ENCODE assay signal across 19 cellular contexts in the genomic region with DNA sequence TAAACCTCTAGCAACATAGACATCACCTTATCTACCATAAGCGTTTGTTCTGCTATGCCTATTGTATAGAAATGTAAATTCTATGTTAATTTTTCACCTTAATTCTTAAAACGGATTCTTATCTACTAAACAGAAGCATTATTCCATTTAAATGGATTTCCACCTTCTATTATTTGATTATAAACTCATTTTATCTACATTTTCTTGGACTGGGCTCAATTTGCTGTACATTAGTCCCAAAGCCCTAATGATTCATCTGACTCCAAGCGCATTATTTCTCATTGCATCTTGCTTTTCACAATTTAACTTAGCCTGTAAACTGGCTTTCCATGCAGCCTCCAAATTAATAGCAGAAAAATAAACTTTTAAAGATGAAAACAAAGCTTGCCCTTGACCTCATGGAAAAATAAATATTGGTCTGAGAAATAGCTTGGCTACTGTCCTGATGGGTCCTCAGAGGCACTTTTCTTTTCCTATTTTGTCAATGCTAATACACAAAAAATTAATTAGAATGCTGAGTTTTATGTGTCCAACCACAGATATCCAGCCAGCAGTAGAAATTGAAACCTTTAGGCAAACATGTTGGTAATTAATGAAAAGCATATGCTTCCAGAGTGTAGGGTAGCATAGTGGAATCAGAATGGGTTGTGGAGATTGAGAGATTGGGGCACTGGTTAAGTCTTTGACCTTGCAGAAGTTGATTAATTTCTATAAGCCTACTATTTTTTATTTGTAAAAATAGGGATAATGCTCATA.
"Had no signal": no experiment of that assay in that cellular context is flagged by ENCODE, and none has a peak within 500 bp of the region (broad histone marks: within the 10 kb centered on the region; RNA-seq: fewer than 3 reads in every experiment).

No MANE protein-coding gene starts in this region.

- ATAC-seq: left lobe of liver; naive thymus-derived CD8-positive, alpha-beta T cell; stimulated activated memory B cell treated with anti-CD40 and anti-IgM and Interleukin-4, amounts not matched to agents 10 μg/mL and 1 μg/mL and 100 μg/mL, for 72 hours had no signal

- H3K4me3 ChIP-seq: lung, neural progenitor cell, sigmoid colon, smooth muscle cell, stomach, transverse colon had no signal

- DNase-seq: activated CD4-positive, alpha-beta T cell treated with anti-CD3 and anti-CD28 coated beads for 1 hour; activated gamma-delta T cell treated with Interleukin-2 at 50 U/mL for 16 hours; activated T-cell treated with anti-CD3 and anti-CD28 coated beads, Interleukin-2, amount 50 U/mL, for 1 hour; aorta; effector CD8-positive, alpha-beta T cell; kidney; naive thymus-derived CD8-positive, alpha-beta T cell; retina; sigmoid colon; stimulated activated CD4-positive, alpha-beta T cell treated with anti-CD3 and anti-CD28 coated beads, Interleukin-15, amount 100 ng/mL, for 24 hours; stomach; T-helper 9 cell; transverse colon had no signal

- H3K27me3 ChIP-seq: neural progenitor cell, sigmoid colon, stomach, transverse colon had no signal

- H3K27ac ChIP-seq: neural progenitor cell, sigmoid colon, stomach, transverse colon had no signal

- FAIRE-seq: kidney, urothelium cell line had no signal
